Comparison of ENCODE assay signal across 16 cellular contexts in the genomic region with DNA sequence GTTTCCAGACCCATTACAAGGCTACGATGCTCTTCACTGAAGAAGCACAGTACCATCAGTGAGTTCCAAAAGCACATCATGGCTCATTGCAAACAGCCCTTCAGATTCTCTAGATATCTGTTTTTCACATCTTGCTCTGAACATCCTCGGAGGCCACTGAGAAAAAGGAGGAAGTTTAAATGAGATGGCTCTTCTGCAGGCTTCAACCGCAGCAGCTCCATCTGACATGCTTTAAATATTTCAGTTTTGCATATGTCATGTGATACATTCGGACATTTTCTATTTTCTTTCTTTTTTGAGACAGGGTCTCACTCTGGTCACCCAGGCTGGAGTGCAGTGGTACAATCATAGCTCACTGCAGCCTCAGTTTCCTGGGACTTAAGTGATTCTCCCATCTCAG.
DNase-seq lines count a peak whose midpoint lies in the region; ATAC-seq lines count a peak whose summit lies in the region.
"Had no signal": no experiment of that assay in that cellular context is flagged by ENCODE, and none has a peak within 500 bp of the region (broad histone marks: within the 10 kb centered on the region; RNA-seq: fewer than 3 reads in every experiment).

No MANE protein-coding gene starts in this region.

- POLR2A ChIA-PET in activated naive CD8-positive, alpha-beta T cell treated with anti-CD3 and anti-CD28 coated beads, Interleukin-2, amount 10 ng/mL, durations not matched to agents 7 days and 5 days (lab: Charles Lee) = no interaction called here

- peaks cover 10% of the 10 kb centered on the region for H3K4me1 Mint-ChIP-seq in activated naive CD8-positive, alpha-beta T cell treated with anti-CD3 and anti-CD28 coated beads, Interleukin-2, amount 10 ng/mL, durations not matched to agents 7 days and 5 days
- H3K4me1 Mint-ChIP-seq in activated naive CD8-positive, alpha-beta T cell treated with anti-CD3 and anti-CD28 coated beads for 36 hours = peaks cover 13% of the 10 kb centered on the region
- peaks cover 16% of the 10 kb centered on the region for H3K4me1 Mint-ChIP-seq in stimulated activated memory B cell treated with anti-CD40 and anti-IgM and Interleukin-4, amounts not matched to agents 10 μg/mL and 1 μg/mL and 100 μg/mL, for 72 hours

- H3K27me3 Mint-ChIP-seq in activated naive CD8-positive, alpha-beta T cell treated with anti-CD3 and anti-CD28 coated beads, Interleukin-2, amount 10 ng/mL, durations not matched to agents 7 days and 5 days = peaks cover 5% of the 10 kb centered on the region
- peaks cover 19% of the 10 kb centered on the region for H3K27me3 Mint-ChIP-seq in activated naive CD8-positive, alpha-beta T cell treated with anti-CD3 and anti-CD28 coated beads for 36 hours
- H3K27me3 Mint-ChIP-seq in stimulated activated memory B cell treated with anti-CD40 and anti-IgM and Interleukin-4, amounts not matched to agents 10 μg/mL and 1 μg/mL and 100 μg/mL, for 72 hours = no peaks in the 10 kb centered on the region
- H3K27me3 Mint-ChIP-seq: activated naive CD8-positive, alpha-beta T cell had no signal

- no peak overlapping the region for H3K4me3 Mint-ChIP-seq in activated naive CD8-positive, alpha-beta T cell treated with anti-CD3 and anti-CD28 coated beads, Interleukin-2, amount 10 ng/mL, durations not matched to agents 7 days and 5 days
- no peak overlapping the region for H3K4me3 Mint-ChIP-seq in activated naive CD8-positive, alpha-beta T cell treated with anti-CD3 and anti-CD28 coated beads for 36 hours
- H3K4me3 Mint-ChIP-seq in stimulated activated memory B cell treated with anti-CD40 and anti-IgM and Interleukin-4, amounts not matched to agents 10 μg/mL and 1 μg/mL and 100 μg/mL, for 72 hours = no peak overlapping the region
- H3K4me3 Mint-ChIP-seq: activated naive CD8-positive, alpha-beta T cell had no signal

- no peaks in the 10 kb centered on the region for H3K9me3 Mint-ChIP-seq in activated naive CD8-positive, alpha-beta T cell treated with anti-CD3 and anti-CD28 coated beads, Interleukin-2, amount 10 ng/mL, durations not matched to agents 7 days and 5 days
- H3K9me3 Mint-ChIP-seq in activated naive CD8-positive, alpha-beta T cell treated with anti-CD3 and anti-CD28 coated beads for 36 hours = no peaks in the 10 kb centered on the region
- peaks cover 3% of the 10 kb centered on the region for H3K9me3 Mint-ChIP-seq in stimulated activated memory B cell treated with anti-CD40 and anti-IgM and Interleukin-4, amounts not matched to agents 10 μg/mL and 1 μg/mL and 100 μg/mL, for 72 hours

- no peaks in the 10 kb centered on the region for H3K36me3 Mint-ChIP-seq in activated naive CD8-positive, alpha-beta T cell treated with anti-CD3 and anti-CD28 coated beads, Interleukin-2, amount 10 ng/mL, durations not matched to agents 7 days and 5 days
- H3K36me3 Mint-ChIP-seq in activated naive CD8-positive, alpha-beta T cell treated with anti-CD3 and anti-CD28 coated beads for 36 hours = no peaks in the 10 kb centered on the region
- peaks cover 6% of the 10 kb centered on the region for H3K36me3 Mint-ChIP-seq in stimulated activated memory B cell treated with anti-CD40 and anti-IgM and Interleukin-4, amounts not matched to agents 10 μg/mL and 1 μg/mL and 100 μg/mL, for 72 hours
- H3K36me3 Mint-ChIP-seq: activated naive CD8-positive, alpha-beta T cell; naive thymus-derived CD8-positive, alpha-beta T cell had no signal

- no peak for ATAC-seq in activated naive CD8-positive, alpha-beta T cell treated with anti-CD3 and anti-CD28 coated beads, Interleukin-2, amount 10 ng/mL, durations not matched to agents 7 days and 5 days (ENCODE audit: low read depth)
- ATAC-seq in HG02885 (IDR thresholded peaks at IDR 0.05; ENCODE audit: poor library complexity, unreplicated experiment) = peak; percentile 47
- peak; percentile 87 for ATAC-seq in stimulated activated memory B cell treated with anti-CD40 and anti-IgM and Interleukin-4, amounts not matched to agents 10 μg/mL and 1 μg/mL and 100 μg/mL, for 72 hours
- ATAC-seq: naive thymus-derived CD8-positive, alpha-beta T cell had no signal

- no peak for DNase-seq in activated naive CD8-positive, alpha-beta T cell treated with anti-CD3 and anti-CD28 coated beads, Interleukin-2, amount 10 ng/mL, durations not matched to agents 7 days and 5 days
- DNase-seq in activated naive CD8-positive, alpha-beta T cell treated with anti-CD3 and anti-CD28 coated beads for 36 hours = no peak
- peak; percentile 62 for DNase-seq in NOMO-1 treated with DMSO at 0.1 percent for 48 hours (lab: John Stamatoyannopoulos, UW; ENCODE audit: unreplicated experiment)
- DNase-seq in NK-92 treated with Interleukin-12 subunit alpha and Interleukin-12 subunit beta, amount 100 ng/mL, for 24 hours (lab: John Stamatoyannopoulos, UW) = no peak
- DNase-seq in stimulated activated CD8-positive, alpha-beta memory T cell treated with anti-CD3 and anti-CD28 coated beads, Interleukin-4, amount 100 ng/mL, for 48 hours = no peak
- no peak for DNase-seq in D341Med (ENCODE audit: low spot score)
- DNase-seq: activated CD4-positive, alpha-beta T cell treated with anti-CD3 and anti-CD28 coated beads, Interleukin-2, amount 50 U/mL, for 48 hours; colonic mucosa; DMS 273 treated with DMSO at 0.1 percent for 48 hours; naive thymus-derived CD8-positive, alpha-beta T cell; NCI-H1436; NCI-H82; transverse colon had no signal

- H3K27ac Mint-ChIP-seq in activated naive CD8-positive, alpha-beta T cell treated with anti-CD3 and anti-CD28 coated beads, Interleukin-2, amount 10 ng/mL, durations not matched to agents 7 days and 5 days = peak overlapping the region; percentile 70
- H3K27ac Mint-ChIP-seq in activated naive CD8-positive, alpha-beta T cell treated with anti-CD3 and anti-CD28 coated beads for 36 hours = no peak overlapping the region
- H3K27ac Mint-ChIP-seq in stimulated activated memory B cell treated with anti-CD40 and anti-IgM and Interleukin-4, amounts not matched to agents 10 μg/mL and 1 μg/mL and 100 μg/mL, for 72 hours = peak overlapping the region; percentile 75
- H3K27ac Mint-ChIP-seq: activated naive CD8-positive, alpha-beta T cell had no signal
